9 cellular contexts compared by ENCODE assay signal in genomic region chr13:113816248-113816924, GRCh38. TPM values are rescaled to one million over a fixed set of nuclear protein-coding genes. Genes with fewer than 3 reads are reported as not detected.
DNase-seq lines count a peak whose midpoint lies in the region; ATAC-seq and TF ChIP-seq lines count a peak whose summit lies in the region.
"Had no signal": no experiment of that assay in that cellular context is flagged by ENCODE, and none has a peak within 500 bp of the region (broad histone marks: within the 10 kb centered on the region; RNA-seq: fewer than 3 reads in every experiment).

No MANE protein-coding gene starts in this region.

- no peak overlapping the region for H2AFZ ChIP-seq in osteoblast (ENCODE audit: low read length)
- H2AFZ ChIP-seq: parathyroid adenoma had no signal

- CTCF ChIA-PET in GM10248 (lab: Yijun Ruan, JAX) = interaction anchor here (0.7 to 1.2 kb wide), 6 partner anchors 10 to 412 kb away, joined by 3 to 5 read pairs (median 4); no protein-coding TSS in a partner anchor
- CTCF ChIA-PET in activated B cell treated with CpG ODN at 0.5 μM for 24 hours (lab: Charles Lee) = interaction anchor here (0.7 to 1.0 kb wide), 3 partner anchors 294 to 411 kb away, joined by 3 read pairs; no protein-coding TSS in a partner anchor

- intact Hi-C loops in activated B cell treated with CpG ODN at 0.5 μM for 24 hours (cut with micrococcal nuclease) = loop anchor here (2.0 to 5.0 kb wide), 2 partner anchors 311 to 418 kb away; partner anchors contain the start of gene CDC16

- no peak for ATAC-seq in activated B cell treated with CpG ODN at 0.5 μM for 24 hours (ENCODE audit: low read depth)

- peak overlapping the region; percentile 77 for H3K4me3 ChIP-seq in BLaER1
- no peak overlapping the region for H3K4me3 ChIP-seq in MG63
- H3K4me3 ChIP-seq in osteoblast (ENCODE audit: insufficient read depth, low read length) = no peak overlapping the region

- peaks cover 24% of the 10 kb centered on the region for H3K4me1 Mint-ChIP-seq in activated B cell treated with CpG ODN at 0.5 μM for 24 hours
- peaks cover 11% of the 10 kb centered on the region for H3K4me1 Mint-ChIP-seq in glutamatergic neuron (ENCODE audit: low read depth, unreplicated experiment)

- no peak for DNase-seq in GM10248 (ENCODE audit: extremely low spot score)
- DNase-seq in activated B cell treated with CpG ODN at 0.5 μM for 24 hours = no peak
- no peak for DNase-seq in glutamatergic neuron
- DNase-seq in MG63 = no peak
- no peak for DNase-seq in GM19238 (ENCODE audit: insufficient read length, low spot score)
- no peak for DNase-seq in osteoblast (ENCODE audit: insufficient read length, low spot score, missing footprints)
- DNase-seq in HPDE6-E6E7 (ENCODE audit: extremely low spot score) = no peak

- H3K9ac ChIP-seq in BLaER1 = peak overlapping the region; percentile 83
- H3K9ac ChIP-seq: parathyroid adenoma had no signal

- H3K4me2 ChIP-seq in BLaER1 (peak overlapping the region; percentile 95), osteoblast (ENCODE audit: insufficient read depth, low read length) (no peak overlapping the region)

- H3K27ac Mint-ChIP-seq in activated B cell treated with CpG ODN at 0.5 μM for 24 hours = peak overlapping the region; percentile 94
- H3K27ac Mint-ChIP-seq in glutamatergic neuron (ENCODE audit: unreplicated experiment) = peak overlapping the region; percentile 39

- H3K4me3 Mint-ChIP-seq in activated B cell treated with CpG ODN at 0.5 μM for 24 hours = peak overlapping the region; percentile 98
- H3K4me3 Mint-ChIP-seq in glutamatergic neuron (ENCODE audit: unreplicated experiment) = no peak overlapping the region

- H3K9me3 Mint-ChIP-seq in activated B cell treated with CpG ODN at 0.5 μM for 24 hours (no peaks in the 10 kb centered on the region), glutamatergic neuron (ENCODE audit: unreplicated experiment) (peaks cover 10% of the 10 kb centered on the region)

- H3K27me3 Mint-ChIP-seq in activated B cell treated with CpG ODN at 0.5 μM for 24 hours (no peaks in the 10 kb centered on the region), glutamatergic neuron (ENCODE audit: unreplicated experiment) (peaks cover 10% of the 10 kb centered on the region)

- H3K79me2 ChIP-seq in osteoblast (ENCODE audit: insufficient read depth, low read length) = no peaks in the 10 kb centered on the region
- H3K79me2 ChIP-seq: parathyroid adenoma had no signal

- POLR2A ChIA-PET in GM10248 (lab: Yijun Ruan, JAX) = no interaction called here
- POLR2A ChIA-PET in activated B cell treated with CpG ODN at 0.5 μM for 24 hours (lab: Charles Lee) = interaction anchor here (0.7 to 1.2 kb wide), 2 partner anchors 92 to 294 kb away, joined by 3 read pairs; no protein-coding TSS in a partner anchor

- H4K20me1 ChIP-seq in BLaER1 = peaks cover 53% of the 10 kb centered on the region
- peaks cover 13% of the 10 kb centered on the region for H4K20me1 ChIP-seq in osteoblast (ENCODE audit: insufficient read depth, low read length)

- H3K27me3 ChIP-seq in BLaER1 (no peaks in the 10 kb centered on the region), MG63 (no peaks in the 10 kb centered on the region), osteoblast (ENCODE audit: insufficient read depth, low read length) (no peaks in the 10 kb centered on the region)

- H3K27ac ChIP-seq in BLaER1 (peak overlapping the region; percentile 35; the same call in 1 of the 2 replicates), osteoblast (ENCODE audit: low read depth, low read length) (no peak overlapping the region)
- H3K27ac ChIP-seq: parathyroid adenoma had no signal

- H3K4me1 ChIP-seq in BLaER1 (peaks cover 47% of the 10 kb centered on the region), osteoblast (ENCODE audit: insufficient read depth, low read length) (peaks cover 35% of the 10 kb centered on the region)
- H3K4me1 ChIP-seq: parathyroid adenoma had no signal

- no peaks in the 10 kb centered on the region for H3K9me3 ChIP-seq in BLaER1
- H3K9me3 ChIP-seq in MG63 = no peaks in the 10 kb centered on the region
- no peaks in the 10 kb centered on the region for H3K9me3 ChIP-seq in osteoblast (ENCODE audit: low read depth, low read length)

- peaks cover 32% of the 10 kb centered on the region for H3K36me3 Mint-ChIP-seq in activated B cell treated with CpG ODN at 0.5 μM for 24 hours (ENCODE audit: low read depth)
- H3K36me3 Mint-ChIP-seq in glutamatergic neuron (ENCODE audit: unreplicated experiment) = peaks cover 10% of the 10 kb centered on the region

- TF ChIP-seq CTCF in GM10248 (IDR thresholded peaks at IDR 0.05; ENCODE audit: control extremely low read depth, extremely low read depth, low read depth, missing control alignments) = peak; percentile 4
- no peak for TF ChIP-seq CTCF in activated B cell treated with CpG ODN at 0.5 μM for 24 hours (IDR thresholded peaks at IDR 0.05)
- TF ChIP-seq CTCF in glutamatergic neuron (IDR thresholded peaks at IDR 0.05; ENCODE audit: partially characterized antibody, unreplicated experiment) = no peak
- no peak for TF ChIP-seq CTCF in osteoblast (IDR thresholded peaks at IDR 0.05; ENCODE audit: extremely low read depth, low read depth, low read length)

- peaks cover 36% of the 10 kb centered on the region for H3K36me3 ChIP-seq in BLaER1
- peaks cover 34% of the 10 kb centered on the region for H3K36me3 ChIP-seq in MG63
- H3K36me3 ChIP-seq in osteoblast (ENCODE audit: insufficient read depth, low read length) = peaks cover 14% of the 10 kb centered on the region

RNA-seq across cellular contexts. Expression of gene GAS6, which starts 47.5 kb away (rescaled TPM):
- total RNA-seq in activated B cell treated with CpG ODN at 0.5 μM for 24 hours (1.3 and 1.4 TPM in 2 replicates), glutamatergic neuron (ENCODE audit: unreplicated experiment) (47.6 TPM), osteoblast (417 and 480 TPM in 2 replicates)
- total RNA-seq in MG63 (2014; rRNA removed; shearing (Covaris generic); ENCODE audit: low replicate concordance) = 332 and 394 TPM in 2 replicates

RNA-seq across cellular contexts. Expression of gene TMEM255B, which starts 57.4 kb away (rescaled TPM):
- total RNA-seq in activated B cell treated with CpG ODN at 0.5 μM for 24 hours (5.2 and 6.2 TPM in 2 replicates), glutamatergic neuron (ENCODE audit: unreplicated experiment) (13.8 TPM), osteoblast (1.8 and 2.9 TPM in 2 replicates)
- 1.4 TPM in 1 of 2 replicates, not detected in the other for total RNA-seq in MG63 (2014; rRNA removed; shearing (Covaris generic); ENCODE audit: low replicate concordance)

Comparison
In these comparisons a context has a peak if more than half of its experiments do, and no peak if none do; other contexts are left out.
1. RNA of gene GAS6, which starts 47.5 kb away (total RNA-seq): 417 to 480 TPM in osteoblast, 332 to 394 TPM in MG63 and 47.6 TPM in glutamatergic neuron (single experiment); 1.3 to 1.4 TPM in activated B cell treated with CpG ODN at 0.5 μM for 24 hours; every median in the first group is over 10 times any median in the second.